9 cellular contexts compared by ENCODE assay signal in the genomic region with DNA sequence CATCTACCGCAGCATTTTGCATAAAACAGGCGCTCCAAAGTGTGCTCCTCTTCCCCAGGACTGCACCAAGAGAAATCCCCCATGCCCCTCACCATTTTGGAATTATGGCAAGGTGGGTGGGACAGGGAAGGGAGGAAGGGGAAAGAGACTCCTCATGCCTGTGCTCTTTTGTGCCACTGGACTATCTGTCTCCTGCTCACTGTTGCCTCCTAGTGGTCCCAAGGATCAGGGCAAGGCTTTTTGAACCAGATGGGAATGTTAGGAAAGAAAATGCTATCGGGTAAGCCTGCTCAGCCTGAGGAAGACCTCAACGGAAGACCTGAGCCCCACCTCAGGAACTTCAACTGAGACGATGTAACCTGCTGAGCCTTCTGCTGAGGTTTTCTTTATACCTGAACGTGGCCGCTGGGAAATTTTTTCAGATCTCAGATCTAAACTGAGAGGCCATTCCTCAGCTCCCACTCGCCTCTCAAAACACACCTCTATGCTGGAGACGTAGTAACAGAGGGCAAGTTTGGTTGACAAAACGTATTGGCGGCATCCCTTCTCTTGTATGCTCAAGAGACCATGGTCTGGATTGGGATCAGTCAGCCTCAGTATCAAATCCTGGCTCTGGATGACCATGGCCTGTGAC. TPM values are rescaled to one million over a fixed set of nuclear protein-coding genes. Genes with fewer than 3 reads are reported as not detected.
DNase-seq lines count a peak whose midpoint lies in the region; ATAC-seq, FAIRE-seq and TF ChIP-seq lines count a peak whose summit lies in the region.
"Had no signal": no experiment of that assay in that cellular context is flagged by ENCODE, and none has a peak within 500 bp of the region (broad histone marks: within the 10 kb centered on the region; RNA-seq: fewer than 3 reads in every experiment).

No MANE protein-coding gene starts in this region.

- H3F3A ChIP-seq in SK-N-SH (replicated peaks; ENCODE audit: insufficient read depth), result no peaks in the 10 kb centered on the region

- H3K9me3 ChIP-seq in SK-N-SH (no peaks in the 10 kb centered on the region), right lobe of liver (no peaks in the 10 kb centered on the region)

- no peak overlapping the region for H3K9ac ChIP-seq in SK-N-SH

- CTCF ChIA-PET in SK-N-SH (lab: Yijun Ruan, JAX), result interaction anchor here (0.6 to 2.4 kb wide), 11 partner anchors 10 to 400 kb away, joined by 3 to 17 read pairs (median 3); no protein-coding TSS in a partner anchor

- POLR2A ChIA-PET in SK-N-SH (lab: Yijun Ruan, JAX), result no interaction called here

- H4K20me1 ChIP-seq in SK-N-SH (ENCODE audit: insufficient read depth), result no peaks in the 10 kb centered on the region

- 31% methylated on average over 11 of the region's 11 CpGs for WGBS in SK-N-SH (ENCODE audit: low lambda C conversion rate)
- WGBS in right lobe of liver (ENCODE audit: insufficient coverage, low coverage, low lambda C conversion rate, missing lambda C conversion rate), result 25% methylated on average over 8 of the region's 11 CpGs

- intact Hi-C loops in right lobe of liver (cut with DNase I), result no loop called here

- no peaks in the 10 kb centered on the region for H3K9me2 ChIP-seq in SK-N-SH

- no peaks in the 10 kb centered on the region for H3K4me1 ChIP-seq in SK-N-SH (ENCODE audit: control insufficient read depth in 1 of 2, insufficient read depth in 2 of 2, low read depth in 1 of 2, low read length in 1 of 2)
- no peaks in the 10 kb centered on the region for H3K4me1 ChIP-seq in right lobe of liver

- DNase-seq in DMS153 (lab: John Stamatoyannopoulos, UW) (peak; percentile 16), HTR-8/SVneo (ENCODE audit: insufficient read length, low spot score) (peak; percentile 66), SK-N-SH (peak; percentile 61), cardiac fibroblast (ENCODE audit: low read depth in 2 of 2) (peak; percentile 58 to 59), right lobe of liver (peak in 1 of 3 donors; percentile 56), stromal cell of bone marrow (ENCODE audit: low read depth) (peak; percentile 18)

- TF ChIP-seq POLR2A in right lobe of liver (IDR thresholded peaks at IDR 0.05), result no peak

- ATAC-seq in right lobe of liver (peak; percentile 34 to 70 (median 49)), HG03460 (IDR thresholded peaks at IDR 0.05; ENCODE audit: unreplicated experiment) (no peak), HG03095 (IDR thresholded peaks at IDR 0.05; ENCODE audit: unreplicated experiment) (no peak)

- H3K79me2 ChIP-seq in SK-N-SH (ENCODE audit: insufficient read depth), result no peaks in the 10 kb centered on the region

- TF ChIP-seq CTCF in SK-N-SH (IDR thresholded peaks at IDR 0.05), result peak; percentile 84
- peak; percentile 94 for TF ChIP-seq CTCF in cardiac fibroblast (IDR thresholded peaks at IDR 0.05; ENCODE audit: low read depth, low read length)
- TF ChIP-seq CTCF in right lobe of liver (IDR thresholded peaks at IDR 0.05), result peak; percentile 45 to 83 (median 68)

- H3K36me3 ChIP-seq in SK-N-SH (replicated peaks in 1 of 2; ENCODE audit: control insufficient read depth in 1 of 2, insufficient read depth in 2 of 2, low read length in 1 of 2) (no peaks in the 10 kb centered on the region), right lobe of liver (no peaks in the 10 kb centered on the region)

- H3K4me2 ChIP-seq in SK-N-SH, result no peak overlapping the region

- no peak for TF ChIP-seq EP300 in SK-N-SH (IDR thresholded peaks at IDR 0.05; ENCODE audit: borderline replicate concordance in 1 of 2, low read depth in 1 of 2, low read length in 1 of 2)

- H2AFZ ChIP-seq in SK-N-SH (ENCODE audit: low read depth), result no peak overlapping the region

- H3K4me3 ChIP-seq in SK-N-SH (ENCODE audit: low read depth in 2 of 2, low read length in 1 of 2), result peak overlapping the region in 1 of 2 experiments; percentile 36; a peak in 1 of 4 replicates
- no peak overlapping the region for H3K4me3 ChIP-seq in cardiac fibroblast (replicated peaks in 1 of 2; ENCODE audit: low read depth in 2 of 2, low read length in 2 of 2)
- no peak overlapping the region for H3K4me3 ChIP-seq in right lobe of liver

- H3K27me3 ChIP-seq in SK-N-SH (ENCODE audit: insufficient read depth), result no peaks in the 10 kb centered on the region
- no peaks in the 10 kb centered on the region for H3K27me3 ChIP-seq in right lobe of liver

- H3K27ac ChIP-seq in SK-N-SH (ENCODE audit: low read depth in 2 of 2, low read length in 1 of 2), result no peak overlapping the region
- H3K27ac ChIP-seq in right lobe of liver, result no peak overlapping the region

- no peak for FAIRE-seq in HTR-8/SVneo (lab: Jason Lieb, UNC)
- FAIRE-seq: TTC549 had no signal

- peak; percentile 52 for TF ChIP-seq RAD21 in SK-N-SH (IDR thresholded peaks at IDR 0.05; ENCODE audit: low read length)

TF ChIP-seq in SK-N-SH, 30 proteins besides CTCF, POLR2A, EP300 and RAD21:
- peak; percentile 57 for TF ChIP-seq SMC3 (IDR thresholded peaks at IDR 0.05; ENCODE audit: low read depth, low read length)
- TF ChIP-seq, protein P1, sequence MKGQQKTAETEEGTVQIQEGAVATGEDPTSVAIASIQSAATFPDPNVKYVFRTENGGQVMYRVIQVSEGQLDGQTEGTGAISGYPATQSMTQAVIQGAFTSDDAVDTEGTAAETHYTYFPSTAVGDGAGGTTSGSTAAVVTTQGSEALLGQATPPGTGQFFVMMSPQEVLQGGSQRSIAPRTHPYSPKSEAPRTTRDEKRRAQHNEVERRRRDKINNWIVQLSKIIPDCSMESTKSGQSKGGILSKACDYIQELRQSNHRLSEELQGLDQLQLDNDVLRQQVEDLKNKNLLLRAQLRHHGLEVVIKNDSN (IDR thresholded peaks at IDR 0.05; ENCODE audit: borderline replicate concordance, low read depth), result no peak
TF ChIP-seq in SK-N-SH: peak in this region for 1.

RNA-seq across cellular contexts. Expression of a gene that starts 58.3 kb away (rescaled TPM):
- not detected in 2 replicates for polyA plus RNA-seq in SK-N-SH (2012; rRNA removed)
- not detected in 2 replicates for polyA plus RNA-seq in SK-N-SH (2012; cell fraction: cytosol; rRNA removed)
- not detected in 2 replicates for polyA plus RNA-seq in SK-N-SH (2012; cell fraction: nucleus; rRNA removed)
- not detected for total RNA-seq in right lobe of liver

Comparison
In these comparisons a context has a peak if more than half of its experiments do, and no peak if none do; other contexts are left out.
1. ATAC-seq: peak in right lobe of liver (4 of 4); none in HG03460 (single experiment) and HG03095 (single experiment).
2. Peak in every context shown above with its lines, with median percentiles within 50 percentile points of each other: CTCF ChIP-seq.